Comparison of ENCODE assay signal across 22 cellular contexts in genomic region chr6:149138093-149138492, GRCh38.
A peak's percentile ranks its signal among the peaks of the same experiment; 100 is the strongest.
DNase-seq lines count a peak whose midpoint lies in the region; ATAC-seq and TF ChIP-seq lines count a peak whose summit lies in the region.
"Had no signal": no experiment of that assay in that cellular context is flagged by ENCODE, and none has a peak within 500 bp of the region (broad histone marks: within the 10 kb centered on the region; RNA-seq: fewer than 3 reads in every experiment).

No MANE protein-coding gene starts in this region.

- peaks cover 3% of the 10 kb centered on the region for H3K9me3 ChIP-seq in effector memory CD4-positive, alpha-beta T cell (ENCODE audit: control insufficient read depth, low read length)
- no peaks in the 10 kb centered on the region for H3K9me3 ChIP-seq in body of pancreas

- no peak overlapping the region for H3K4me3 Mint-ChIP-seq in T-helper 2 cell treated with Interferon-gamma antibody and Interleukin-4, amounts not matched to agents 5 μg/mL and 100 μg/mL, for 36 hours
- H3K4me3 Mint-ChIP-seq in natural killer cell treated with Interleukin-12 subunit alpha and Interleukin-12 subunit beta and Interleukin-15 and Interleukin-18, amount 100 ng/mL, for 72 hours: peak overlapping the region; percentile 15
- H3K4me3 Mint-ChIP-seq in natural killer cell: no peak overlapping the region
- H3K4me3 Mint-ChIP-seq: WTC11 had no signal

- no peak overlapping the region for H3K4me3 ChIP-seq in effector memory CD4-positive, alpha-beta T cell (ENCODE audit: insufficient read depth, low read depth, low read length, poor library complexity, severe bottlenecking)
- H3K4me3 ChIP-seq in body of pancreas: no peak overlapping the region

- H3K27ac Mint-ChIP-seq in T-helper 2 cell treated with Interferon-gamma antibody and Interleukin-4, amounts not matched to agents 5 μg/mL and 100 μg/mL, for 36 hours: peak overlapping the region; percentile 94
- H3K27ac Mint-ChIP-seq in natural killer cell treated with Interleukin-12 subunit alpha and Interleukin-12 subunit beta and Interleukin-15 and Interleukin-18, amount 100 ng/mL, for 72 hours: peak overlapping the region; percentile 95 to 99
- no peak overlapping the region for H3K27ac Mint-ChIP-seq in natural killer cell
- H3K27ac Mint-ChIP-seq: progenitor cell of endocrine pancreas, WTC11 had no signal

- H3K9me3 Mint-ChIP-seq in T-helper 2 cell treated with Interferon-gamma antibody and Interleukin-4, amounts not matched to agents 5 μg/mL and 100 μg/mL, for 36 hours: peaks cover 13% of the 10 kb centered on the region
- no peaks in the 10 kb centered on the region for H3K9me3 Mint-ChIP-seq in natural killer cell treated with Interleukin-12 subunit alpha and Interleukin-12 subunit beta and Interleukin-15 and Interleukin-18, amount 100 ng/mL, for 72 hours
- H3K9me3 Mint-ChIP-seq in natural killer cell: no peaks in the 10 kb centered on the region

- H3K27ac ChIP-seq in effector memory CD4-positive, alpha-beta T cell (ENCODE audit: insufficient read depth, low read length, poor library complexity, severe bottlenecking): peak overlapping the region; percentile 94
- H3K27ac ChIP-seq in body of pancreas: no peak overlapping the region

- no peak for ATAC-seq in natural killer cell treated with Interleukin-12 subunit alpha and Interleukin-12 subunit beta and Interleukin-15 and Interleukin-18, amount 100 ng/mL, for 72 hours
- ATAC-seq in natural killer cell (no peak), HG02610 (IDR thresholded peaks at IDR 0.05; ENCODE audit: unreplicated experiment) (no peak), body of pancreas (no peak)
- ATAC-seq: esophagus mucosa, WTC11 had no signal

- peaks cover 28% of the 10 kb centered on the region for H3K4me1 ChIP-seq in effector memory CD4-positive, alpha-beta T cell (ENCODE audit: control insufficient read depth, insufficient read depth, low read length, poor library complexity, severe bottlenecking)
- H3K4me1 ChIP-seq in body of pancreas: peaks cover 28% of the 10 kb centered on the region

- peaks cover 42% of the 10 kb centered on the region for H3K4me1 Mint-ChIP-seq in T-helper 2 cell treated with Interferon-gamma antibody and Interleukin-4, amounts not matched to agents 5 μg/mL and 100 μg/mL, for 36 hours (ENCODE audit: low read depth)
- peaks cover 30 to 41% of the 10 kb centered on the region in 2 donors for H3K4me1 Mint-ChIP-seq in natural killer cell treated with Interleukin-12 subunit alpha and Interleukin-12 subunit beta and Interleukin-15 and Interleukin-18, amount 100 ng/mL, for 72 hours (ENCODE audit: low read depth in 2 of 2)
- peaks cover 12 to 13% of the 10 kb centered on the region in 2 donors for H3K4me1 Mint-ChIP-seq in natural killer cell
- H3K4me1 Mint-ChIP-seq: WTC11 had no signal

- TF ChIP-seq POLR2A in body of pancreas (IDR thresholded peaks at IDR 0.05): no peak

- H3K27me3 Mint-ChIP-seq in T-helper 2 cell treated with Interferon-gamma antibody and Interleukin-4, amounts not matched to agents 5 μg/mL and 100 μg/mL, for 36 hours (ENCODE audit: low read depth): no peaks in the 10 kb centered on the region
- H3K27me3 Mint-ChIP-seq in natural killer cell treated with Interleukin-12 subunit alpha and Interleukin-12 subunit beta and Interleukin-15 and Interleukin-18, amount 100 ng/mL, for 72 hours: no peaks in the 10 kb centered on the region
- H3K27me3 Mint-ChIP-seq in natural killer cell (ENCODE audit: low read depth in 2 of 2): no peaks in the 10 kb centered on the region

- no peaks in the 10 kb centered on the region for H3K36me3 ChIP-seq in effector memory CD4-positive, alpha-beta T cell (ENCODE audit: control insufficient read depth, insufficient read depth, low read length)
- no peaks in the 10 kb centered on the region for H3K36me3 ChIP-seq in body of pancreas (replicated peaks in 1 of 2; ENCODE audit: insufficient read depth in 1 of 2, low read depth in 2 of 2)

- intact Hi-C loops in natural killer cell (cut with micrococcal nuclease): no loop called here
- intact Hi-C loops in body of pancreas (cut with DNase I): no loop called here

- TF ChIP-seq CTCF in natural killer cell (IDR thresholded peaks at IDR 0.05) (no peak), body of pancreas (IDR thresholded peaks at IDR 0.05) (no peak)

- DNase-seq in T-helper 2 cell treated with Interferon-gamma antibody and Interleukin-4, amounts not matched to agents 5 μg/mL and 100 μg/mL, for 36 hours (ENCODE audit: low spot score): no peak
- DNase-seq in T-helper 2 cell (no peak), natural killer cell (no peak), Ammon's horn (ENCODE audit: low spot score) (no peak), body of pancreas (no peak)
- DNase-seq in natural killer cell treated with Interleukin-12 subunit alpha and Interleukin-12 subunit beta and Interleukin-15 and Interleukin-18, amount 100 ng/mL, for 72 hours (ENCODE audit: low spot score): no peak
- DNase-seq in effector memory CD4-positive, alpha-beta T cell: no peak
- DNase-seq: 8988T; activated effector memory CD4-positive, alpha-beta T cell treated with anti-CD3 and anti-CD28 coated beads, Interleukin-2, amount 50 U/mL, for 16 hours; COR-L47; DMS79 treated with DMSO at 0.1 percent for 48 hours; effector CD4-positive, alpha-beta T cell; foreskin melanocyte; HCEC 1CT; NCI-H1417 treated with DMSO at 0.1 percent for 48 hours; NCI-H2107; NCI-H524; stimulated activated CD4-positive, alpha-beta T cell treated with anti-CD3 and anti-CD28 coated beads, Interleukin-1b, Interleukin-23, amount 100 ng/mL, for 48 hours had no signal

- peaks cover 36% of the 10 kb centered on the region for H3K36me3 Mint-ChIP-seq in T-helper 2 cell treated with Interferon-gamma antibody and Interleukin-4, amounts not matched to agents 5 μg/mL and 100 μg/mL, for 36 hours (ENCODE audit: low read depth)
- peaks cover 14% of the 10 kb centered on the region for H3K36me3 Mint-ChIP-seq in natural killer cell treated with Interleukin-12 subunit alpha and Interleukin-12 subunit beta and Interleukin-15 and Interleukin-18, amount 100 ng/mL, for 72 hours
- H3K36me3 Mint-ChIP-seq in natural killer cell: no peaks in the 10 kb centered on the region
- H3K36me3 Mint-ChIP-seq: WTC11 had no signal

- 88 to 90% methylated on average over 10 of the region's 10 CpGs for WGBS in body of pancreas, 2 donors

- H3K27me3 ChIP-seq in effector memory CD4-positive, alpha-beta T cell (replicated peaks; ENCODE audit: control insufficient read depth, insufficient read depth, low read length, poor library complexity, severe bottlenecking): no peaks in the 10 kb centered on the region
- no peaks in the 10 kb centered on the region for H3K27me3 ChIP-seq in body of pancreas

Comparison
In these comparisons a context has a peak if more than half of its experiments do, and no peak if none do; other contexts are left out.
1. H3K27ac Mint-ChIP-seq: peak in T-helper 2 cell treated with Interferon-gamma antibody and Interleukin-4, amounts not matched to agents 5 μg/mL and 100 μg/mL, for 36 hours (single experiment) and natural killer cell treated with Interleukin-12 subunit alpha and Interleukin-12 subunit beta and Interleukin-15 and Interleukin-18, amount 100 ng/mL, for 72 hours (2 of 2); none in natural killer cell (0 of 2).